ENCODE assay signal across 7 cellular contexts in the genomic region with DNA sequence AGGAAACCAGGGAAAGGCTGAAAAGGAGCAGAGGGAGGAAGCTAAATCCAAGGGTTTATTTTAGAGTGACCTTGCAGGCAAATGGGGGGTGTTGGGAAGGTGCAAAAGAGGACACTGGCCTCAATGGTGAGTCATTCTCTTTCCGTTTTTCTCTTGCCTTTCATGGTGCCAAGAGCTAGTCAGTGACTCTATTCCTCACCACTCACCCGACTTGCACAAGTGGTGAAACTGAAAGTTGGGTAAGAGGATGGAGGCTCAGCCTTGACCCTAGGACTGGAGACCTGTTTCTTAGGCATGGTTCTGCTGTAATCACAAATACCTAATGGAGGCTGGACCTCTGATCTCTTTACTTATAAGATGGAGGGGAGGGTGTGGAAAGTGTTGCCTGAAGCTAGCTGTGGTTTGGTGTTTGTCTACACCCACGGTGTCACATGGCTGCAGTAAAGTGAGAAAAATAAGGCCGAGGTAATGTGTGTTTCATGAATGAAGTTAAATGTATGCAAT.
A peak's percentile ranks its signal among the peaks of the same experiment; 100 is the strongest.
DNase-seq lines count a peak whose midpoint lies in the region; ATAC-seq, FAIRE-seq and TF ChIP-seq lines count a peak whose summit lies in the region.

No MANE protein-coding gene starts in this region.

- DNase-seq in GM19240 (ENCODE audit: insufficient read length, low spot score) (peak; percentile 21), NOMO-1 treated with dmso at 0.1 percent for 144 hours (lab: John Stamatoyannopoulos, UW; ENCODE audit: unreplicated experiment) (peak; percentile 93), small intestine (peak; percentile 44), T1000 (lab: John Stamatoyannopoulos, UW) (no peak), NCI-H1417 treated with DMSO at 0.1 percent for 48 hours (lab: John Stamatoyannopoulos, UW) (no peak), progenitor cell of endocrine pancreas (ENCODE audit: low spot score, unreplicated experiment) (no peak)
- DNase-seq in effector memory CD8-positive, alpha-beta T cell: peak in 1 of 3 experiments; percentile 3

- no peak overlapping the region for H3K27ac ChIP-seq in small intestine (ENCODE audit: low read depth in 1 of 2, low read length in 1 of 2)

- no peak for TF ChIP-seq CTCF in progenitor cell of endocrine pancreas (IDR thresholded peaks at IDR 0.05; ENCODE audit: unreplicated experiment)

- H3K4me3 Mint-ChIP-seq in effector memory CD8-positive, alpha-beta T cell: peak overlapping the region; percentile 21 to 29
- H3K4me3 Mint-ChIP-seq in progenitor cell of endocrine pancreas (ENCODE audit: low read depth): no peak overlapping the region

- H3K27ac Mint-ChIP-seq in effector memory CD8-positive, alpha-beta T cell: peak overlapping the region in 1 of 2 donors; percentile 21
- no peak overlapping the region for H3K27ac Mint-ChIP-seq in progenitor cell of endocrine pancreas

- peaks cover 14 to 16% of the 10 kb centered on the region in 2 donors for H3K4me1 Mint-ChIP-seq in effector memory CD8-positive, alpha-beta T cell (ENCODE audit: low read depth in 2 of 2)
- H3K4me1 Mint-ChIP-seq in progenitor cell of endocrine pancreas (ENCODE audit: low read depth): no peaks in the 10 kb centered on the region

- no peak overlapping the region for H3K4me3 ChIP-seq in small intestine (ENCODE audit: low read depth in 1 of 2, low read length in 2 of 2)

- H3K27me3 Mint-ChIP-seq in effector memory CD8-positive, alpha-beta T cell: peaks cover 2 to 19% of the 10 kb centered on the region in 2 donors
- H3K27me3 Mint-ChIP-seq in progenitor cell of endocrine pancreas: peaks cover 18% of the 10 kb centered on the region

- WGBS in small intestine, 3 donors: 30 to 34% (median 30%) methylated on average over 4 of the region's 4 CpGs

- no peaks in the 10 kb centered on the region for H3K36me3 Mint-ChIP-seq in effector memory CD8-positive, alpha-beta T cell (ENCODE audit: insufficient read depth)
- no peaks in the 10 kb centered on the region for H3K36me3 Mint-ChIP-seq in progenitor cell of endocrine pancreas (ENCODE audit: insufficient read depth)

- ATAC-seq in effector memory CD8-positive, alpha-beta T cell (replicated peaks): peak; percentile 75

- H3K9me3 ChIP-seq in small intestine (ENCODE audit: control insufficient read depth, low read depth): no peaks in the 10 kb centered on the region

- no peaks in the 10 kb centered on the region for H3K9me3 Mint-ChIP-seq in effector memory CD8-positive, alpha-beta T cell
- no peaks in the 10 kb centered on the region for H3K9me3 Mint-ChIP-seq in progenitor cell of endocrine pancreas (ENCODE audit: low read depth)

- no peaks in the 10 kb centered on the region for H3K36me3 ChIP-seq in small intestine (ENCODE audit: control insufficient read depth in 2 of 2, insufficient read depth in 2 of 2, low read length in 2 of 2)

- no peaks in the 10 kb centered on the region for H3K4me1 ChIP-seq in small intestine (ENCODE audit: control insufficient read depth in 2 of 2, insufficient read depth in 1 of 2, low read depth in 1 of 2, low read length in 1 of 2)

- H3K27me3 ChIP-seq in small intestine (ENCODE audit: control insufficient read depth in 2 of 2, insufficient read depth in 2 of 2, low read length in 2 of 2): no peaks in the 10 kb centered on the region

- no peak for FAIRE-seq in small intestine (lab: Jason Lieb, UNC)

Comparison
In these comparisons a context has a peak if more than half of its experiments do, and no peak if none do; other contexts are left out.
1. DNase-seq: peak in GM19240 (single experiment), NOMO-1 treated with dmso at 0.1 percent for 144 hours (single experiment) and small intestine (single experiment); none in T1000 (single experiment), NCI-H1417 treated with DMSO at 0.1 percent for 48 hours (single experiment) and progenitor cell of endocrine pancreas (single experiment).